13 cellular contexts compared by ENCODE assay signal in genomic region chr2:134932864-134933526, GRCh38. TPM values are rescaled to one million over a fixed set of nuclear protein-coding genes. Genes with fewer than 3 reads are reported as not detected.
DNase-seq lines count a peak whose midpoint lies in the region; ATAC-seq and TF ChIP-seq lines count a peak whose summit lies in the region.
"Had no signal": no experiment of that assay in that cellular context is flagged by ENCODE, and none has a peak within 500 bp of the region (broad histone marks: within the 10 kb centered on the region; RNA-seq: fewer than 3 reads in every experiment).

No MANE protein-coding gene starts in this region.

- H3K4me1 ChIP-seq in right lobe of liver: peaks cover 0 to 59% (median 23%) of the 10 kb centered on the region in 4 donors
- H3K4me1 ChIP-seq in aorta (ENCODE audit: control insufficient read depth in 1 of 2, insufficient read depth in 2 of 2, low read length in 2 of 2): no peaks in the 10 kb centered on the region

- no peaks in the 10 kb centered on the region for H3K9me3 Mint-ChIP-seq in activated CD8-positive, alpha-beta memory T cell treated with anti-CD3 and anti-CD28 coated beads, Interleukin-2, amount 10 ng/mL, durations not matched to agents 7 days and 5 days (ENCODE audit: low read depth)
- H3K9me3 Mint-ChIP-seq in activated naive CD8-positive, alpha-beta T cell (ENCODE audit: low read depth): no peaks in the 10 kb centered on the region
- H3K9me3 Mint-ChIP-seq in stimulated activated memory B cell treated with anti-CD40 and anti-IgM and Interleukin-4, amounts not matched to agents 10 μg/mL and 1 μg/mL and 100 μg/mL, for 72 hours: no peaks in the 10 kb centered on the region
- H3K9me3 Mint-ChIP-seq: IgD-negative memory B cell had no signal

- H3K27ac ChIP-seq in right lobe of liver (peak overlapping the region; percentile 48 to 72 (median 58)), aorta (ENCODE audit: low read depth in 1 of 2, low read length in 2 of 2) (no peak overlapping the region)

- H3K4me3 ChIP-seq in right lobe of liver (peak overlapping the region; percentile 2 to 23 (median 3)), aorta (ENCODE audit: low read length in 2 of 2) (no peak overlapping the region)
- H3K4me3 ChIP-seq: spleen had no signal

- peaks cover 46% of the 10 kb centered on the region for H3K4me1 Mint-ChIP-seq in activated CD8-positive, alpha-beta memory T cell treated with anti-CD3 and anti-CD28 coated beads, Interleukin-2, amount 10 ng/mL, durations not matched to agents 7 days and 5 days
- H3K4me1 Mint-ChIP-seq in activated naive CD8-positive, alpha-beta T cell (ENCODE audit: low read depth): peaks cover 77% of the 10 kb centered on the region
- H3K4me1 Mint-ChIP-seq in stimulated activated memory B cell treated with anti-CD40 and anti-IgM and Interleukin-4, amounts not matched to agents 10 μg/mL and 1 μg/mL and 100 μg/mL, for 72 hours: peaks cover 52% of the 10 kb centered on the region

- peak overlapping the region; percentile 49 for H3K27ac Mint-ChIP-seq in activated CD8-positive, alpha-beta memory T cell treated with anti-CD3 and anti-CD28 coated beads, Interleukin-2, amount 10 ng/mL, durations not matched to agents 7 days and 5 days
- H3K27ac Mint-ChIP-seq in activated naive CD8-positive, alpha-beta T cell: peak overlapping the region; percentile 67
- H3K27ac Mint-ChIP-seq in stimulated activated memory B cell treated with anti-CD40 and anti-IgM and Interleukin-4, amounts not matched to agents 10 μg/mL and 1 μg/mL and 100 μg/mL, for 72 hours: peak overlapping the region; percentile 1
- H3K27ac Mint-ChIP-seq: IgD-negative memory B cell had no signal

- intact Hi-C loops in right lobe of liver (cut with DNase I): no loop called here
- intact Hi-C loops in aorta (cut with DNase I): no loop called here

- TF ChIP-seq CTCF in right lobe of liver (IDR thresholded peaks at IDR 0.05): no peak

- CTCF ChIA-PET in activated CD8-positive, alpha-beta memory T cell treated with anti-CD3 and anti-CD28 coated beads, Interleukin-2, amount 10 ng/mL, durations not matched to agents 7 days and 5 days (lab: Charles Lee): interaction anchor here (0.9 kb wide), 1 partner anchor 10 kb away, joined by 3 read pairs; no protein-coding TSS in a partner anchor

- TF ChIP-seq POLR2A in right lobe of liver (IDR thresholded peaks at IDR 0.05): no peak

- H3K27me3 ChIP-seq in right lobe of liver (no peaks in the 10 kb centered on the region), aorta (ENCODE audit: control insufficient read depth in 1 of 2, insufficient read depth in 2 of 2, low read length in 1 of 2) (no peaks in the 10 kb centered on the region)
- H3K27me3 ChIP-seq: spleen had no signal

- ATAC-seq in activated CD8-positive, alpha-beta memory T cell treated with anti-CD3 and anti-CD28 coated beads, Interleukin-2, amount 10 ng/mL, durations not matched to agents 7 days and 5 days: no peak
- peak; percentile 69 to 82 (median 76) for ATAC-seq in right lobe of liver
- no peak for ATAC-seq in stimulated activated memory B cell treated with anti-CD40 and anti-IgM and Interleukin-4, amounts not matched to agents 10 μg/mL and 1 μg/mL and 100 μg/mL, for 72 hours
- no peak for ATAC-seq in aorta (ENCODE audit: low FRiP score)

- no peak overlapping the region for H3K4me3 Mint-ChIP-seq in activated CD8-positive, alpha-beta memory T cell treated with anti-CD3 and anti-CD28 coated beads, Interleukin-2, amount 10 ng/mL, durations not matched to agents 7 days and 5 days
- H3K4me3 Mint-ChIP-seq in activated naive CD8-positive, alpha-beta T cell: peak overlapping the region; percentile 48
- H3K4me3 Mint-ChIP-seq in stimulated activated memory B cell treated with anti-CD40 and anti-IgM and Interleukin-4, amounts not matched to agents 10 μg/mL and 1 μg/mL and 100 μg/mL, for 72 hours: no peak overlapping the region

- peaks cover 32% of the 10 kb centered on the region for H3K36me3 Mint-ChIP-seq in activated CD8-positive, alpha-beta memory T cell treated with anti-CD3 and anti-CD28 coated beads, Interleukin-2, amount 10 ng/mL, durations not matched to agents 7 days and 5 days
- peaks cover 15% of the 10 kb centered on the region for H3K36me3 Mint-ChIP-seq in activated naive CD8-positive, alpha-beta T cell
- H3K36me3 Mint-ChIP-seq in stimulated activated memory B cell treated with anti-CD40 and anti-IgM and Interleukin-4, amounts not matched to agents 10 μg/mL and 1 μg/mL and 100 μg/mL, for 72 hours: peaks cover 40% of the 10 kb centered on the region

- H3K27me3 Mint-ChIP-seq in activated CD8-positive, alpha-beta memory T cell treated with anti-CD3 and anti-CD28 coated beads, Interleukin-2, amount 10 ng/mL, durations not matched to agents 7 days and 5 days: no peaks in the 10 kb centered on the region
- H3K27me3 Mint-ChIP-seq in activated naive CD8-positive, alpha-beta T cell: no peaks in the 10 kb centered on the region
- no peaks in the 10 kb centered on the region for H3K27me3 Mint-ChIP-seq in stimulated activated memory B cell treated with anti-CD40 and anti-IgM and Interleukin-4, amounts not matched to agents 10 μg/mL and 1 μg/mL and 100 μg/mL, for 72 hours
- H3K27me3 Mint-ChIP-seq: IgD-negative memory B cell had no signal

- H3K9me3 ChIP-seq in right lobe of liver: no peaks in the 10 kb centered on the region
- no peaks in the 10 kb centered on the region for H3K9me3 ChIP-seq in aorta (ENCODE audit: control insufficient read depth, low read length)
- H3K9me3 ChIP-seq: spleen had no signal

- no peak for DNase-seq in activated CD8-positive, alpha-beta memory T cell treated with anti-CD3 and anti-CD28 coated beads, Interleukin-2, amount 10 ng/mL, durations not matched to agents 7 days and 5 days
- DNase-seq in activated CD8-positive, alpha-beta memory T cell treated with anti-CD3 and anti-CD28 coated beads, Interleukin-2, amount 50 U/mL, for 4 hours: no peak
- DNase-seq in right lobe of liver (no peak), NCI-H526 treated with DMSO at 0.1 percent for 48 hours (lab: John Stamatoyannopoulos, UW) (no peak), aorta (no peak), pons (ENCODE audit: low spot score) (no peak)
- DNase-seq: activated CD4-positive, alpha-beta T cell treated with anti-CD3 and anti-CD28 coated beads, Interleukin-2, amount 50 U/mL, for 1 hour; hypothalamus; NCI-H1092 treated with DMSO at 0.1 percent for 48 hours; spleen had no signal

- WGBS in right lobe of liver (ENCODE audit: insufficient coverage, low coverage, low lambda C conversion rate, missing lambda C conversion rate): 22% methylated on average over 3 of the region's 3 CpGs
- WGBS in aorta, 2 donors: 92% methylated on average over 3 of the region's 3 CpGs

- H3K36me3 ChIP-seq in right lobe of liver: peaks cover 0 to 2% (median 0%) of the 10 kb centered on the region in 4 donors
- H3K36me3 ChIP-seq in aorta (ENCODE audit: control insufficient read depth in 1 of 2, insufficient read depth in 2 of 2, low read length in 1 of 2): no peaks in the 10 kb centered on the region

RNA-seq across cellular contexts. Expression of gene CCNT2, which starts 14.4 kb away (rescaled TPM):
- 10 to 100 TPM; 41.1 to 48.8 TPM for total RNA-seq in activated CD8-positive, alpha-beta memory T cell treated with anti-CD3 and anti-CD28 coated beads, Interleukin-2, amount 10 ng/mL, durations not matched to agents 7 days and 5 days
- total RNA-seq in right lobe of liver (10 to 100 TPM; 13.2 to 23.6 (median 17.5) TPM), aorta (10 to 100 TPM; 35.9 to 49.9 TPM)
- polyA plus RNA-seq in aorta: 10 to 100 TPM in 1 of 2 donors, 1 to 10 TPM in 1; 3.0 to 13.5 TPM

Comparison
In these comparisons a context has a peak if more than half of its experiments do, and no peak if none do; other contexts are left out.
1. ATAC-seq: peak in right lobe of liver (4 of 4); none in activated CD8-positive, alpha-beta memory T cell treated with anti-CD3 and anti-CD28 coated beads, Interleukin-2, amount 10 ng/mL, durations not matched to agents 7 days and 5 days (single experiment), stimulated activated memory B cell treated with anti-CD40 and anti-IgM and Interleukin-4, amounts not matched to agents 10 μg/mL and 1 μg/mL and 100 μg/mL, for 72 hours (single experiment) and aorta (single experiment).
2. H3K27ac Mint-ChIP-seq: peak in every context shown above with its lines; median percentile 67 in activated naive CD8-positive, alpha-beta T cell; 49 in activated CD8-positive, alpha-beta memory T cell treated with anti-CD3 and anti-CD28 coated beads, Interleukin-2, amount 10 ng/mL, durations not matched to agents 7 days and 5 days; 1 in stimulated activated memory B cell treated with anti-CD40 and anti-IgM and Interleukin-4, amounts not matched to agents 10 μg/mL and 1 μg/mL and 100 μg/mL, for 72 hours.
3. H3K27ac ChIP-seq: peak in right lobe of liver (3 of 3); none in aorta (0 of 2).
4. H3K4me3 ChIP-seq: peak in right lobe of liver (3 of 3); none in aorta (0 of 2).